ENCODE assay signal across 8 cellular contexts in genomic region chr12:122895757-122896636, GRCh38. TPM values are rescaled to one million over a fixed set of nuclear protein-coding genes. Genes with fewer than 3 reads are reported as not detected.
DNase-seq lines count a peak whose midpoint lies in the region; ATAC-seq and TF ChIP-seq lines count a peak whose summit lies in the region.

TSS of gene VPS37B (minus strand) at chr12:122896124. CDS start at chr12:122896062, 62 bp downstream.

- no peaks in the 10 kb centered on the region for H3K27me3 Mint-ChIP-seq in activated T-helper 17 cell treated with anti-CD3 and anti-CD28 coated beads, Interleukin-2, amount 50 U/mL, for 72 hours
- no peaks in the 10 kb centered on the region for H3K27me3 Mint-ChIP-seq in naive thymus-derived CD8-positive, alpha-beta T cell
- no peaks in the 10 kb centered on the region for H3K27me3 Mint-ChIP-seq in stimulated activated memory B cell treated with anti-CD40 and anti-IgM and Interleukin-4, amounts not matched to agents 10 μg/mL and 1 μg/mL and 100 μg/mL, for 72 hours

- peak within 1 kb of the TSS; percentile 91 for H3K4me3 Mint-ChIP-seq in activated T-helper 17 cell treated with anti-CD3 and anti-CD28 coated beads, Interleukin-2, amount 50 U/mL, for 72 hours
- H3K4me3 Mint-ChIP-seq in naive thymus-derived CD8-positive, alpha-beta T cell, result peak within 1 kb of the TSS; percentile 90 to 99 (median 95)
- H3K4me3 Mint-ChIP-seq in stimulated activated memory B cell treated with anti-CD40 and anti-IgM and Interleukin-4, amounts not matched to agents 10 μg/mL and 1 μg/mL and 100 μg/mL, for 72 hours, result peak within 1 kb of the TSS; percentile 86

- peak within 1 kb of the TSS; percentile 95 for H3K4me2 ChIP-seq in fibroblast of lung (ENCODE audit: extremely low read depth, insufficient read depth, low read length)

- H3K27me3 ChIP-seq in Peyer's patch (no peaks in the 10 kb centered on the region), fibroblast of lung (ENCODE audit: control insufficient read depth, insufficient read depth, low read length) (no peaks in the 10 kb centered on the region)

- peaks cover 41% of the 10 kb centered on the region for H3K4me1 Mint-ChIP-seq in activated T-helper 17 cell treated with anti-CD3 and anti-CD28 coated beads, Interleukin-2, amount 50 U/mL, for 72 hours
- H3K4me1 Mint-ChIP-seq in naive thymus-derived CD8-positive, alpha-beta T cell, result peaks cover 33 to 96% (median 88%) of the 10 kb centered on the region in 4 donors
- H3K4me1 Mint-ChIP-seq in stimulated activated memory B cell treated with anti-CD40 and anti-IgM and Interleukin-4, amounts not matched to agents 10 μg/mL and 1 μg/mL and 100 μg/mL, for 72 hours, result peaks cover 95% of the 10 kb centered on the region

- DNase-seq in NCI-H187 (lab: John Stamatoyannopoulos, UW) (peak; percentile 74 to 76), NCI-H187 treated with DMSO at 0.1 percent for 48 hours (lab: John Stamatoyannopoulos, UW) (no peak), Peyer's patch (peak; percentile 82 to 91 (median 87)), fibroblast of lung (ENCODE audit: low read depth in 2 of 2) (peak; percentile 84 to 90)
- peak; percentile 83 to 97 (median 94) for DNase-seq in naive thymus-derived CD8-positive, alpha-beta T cell

- TF ChIP-seq CTCF in Peyer's patch (IDR thresholded peaks at IDR 0.05) (peak in 3 of 6 experiments; percentile 20 to 24 (median 23)), fibroblast of lung (conservative IDR thresholded peaks at IDR 0.05 in 1 of 2, IDR thresholded peaks at IDR 0.05 in 1 of 2; ENCODE audit: low read depth in 1 of 2, low read length in 2 of 2) (no peak)

- H2AFZ ChIP-seq in fibroblast of lung (ENCODE audit: low read length), result peak within 1 kb of the TSS; percentile 65

- ATAC-seq in HG03571 (IDR thresholded peaks at IDR 0.05; ENCODE audit: unreplicated experiment), result peak; percentile 41
- ATAC-seq in activated T-helper 17 cell treated with anti-CD3 and anti-CD28 coated beads, Interleukin-2, amount 50 U/mL, for 72 hours (replicated peaks), result peak; percentile 68
- ATAC-seq in naive thymus-derived CD8-positive, alpha-beta T cell, result peak; percentile 63 to 73
- peak; percentile 73 for ATAC-seq in stimulated activated memory B cell treated with anti-CD40 and anti-IgM and Interleukin-4, amounts not matched to agents 10 μg/mL and 1 μg/mL and 100 μg/mL, for 72 hours

- H3K36me3 ChIP-seq in Peyer's patch (no peaks in the 10 kb centered on the region), fibroblast of lung (ENCODE audit: control insufficient read depth, insufficient read depth, low read length) (no peaks in the 10 kb centered on the region)

- no peaks in the 10 kb centered on the region for H4K20me1 ChIP-seq in fibroblast of lung (ENCODE audit: control insufficient read depth, extremely low read depth, insufficient read depth, low read length)

- H3K27ac Mint-ChIP-seq in activated T-helper 17 cell treated with anti-CD3 and anti-CD28 coated beads, Interleukin-2, amount 50 U/mL, for 72 hours, result peak within 1 kb of the TSS; percentile 92
- H3K27ac Mint-ChIP-seq in naive thymus-derived CD8-positive, alpha-beta T cell, result peak within 1 kb of the TSS; percentile 94 to 100 (median 99)
- H3K27ac Mint-ChIP-seq in stimulated activated memory B cell treated with anti-CD40 and anti-IgM and Interleukin-4, amounts not matched to agents 10 μg/mL and 1 μg/mL and 100 μg/mL, for 72 hours, result peak within 1 kb of the TSS; percentile 95

- H3K36me3 Mint-ChIP-seq in activated T-helper 17 cell treated with anti-CD3 and anti-CD28 coated beads, Interleukin-2, amount 50 U/mL, for 72 hours (ENCODE audit: low read depth), result peaks cover 29% of the 10 kb centered on the region
- H3K36me3 Mint-ChIP-seq in naive thymus-derived CD8-positive, alpha-beta T cell, result peaks cover 0 to 10% (median 0%) of the 10 kb centered on the region in 3 donors
- H3K36me3 Mint-ChIP-seq in stimulated activated memory B cell treated with anti-CD40 and anti-IgM and Interleukin-4, amounts not matched to agents 10 μg/mL and 1 μg/mL and 100 μg/mL, for 72 hours, result no peaks in the 10 kb centered on the region

- H3K9me3 Mint-ChIP-seq in activated T-helper 17 cell treated with anti-CD3 and anti-CD28 coated beads, Interleukin-2, amount 50 U/mL, for 72 hours, result peaks cover 4% of the 10 kb centered on the region
- H3K9me3 Mint-ChIP-seq in naive thymus-derived CD8-positive, alpha-beta T cell, result no peaks in the 10 kb centered on the region
- H3K9me3 Mint-ChIP-seq in stimulated activated memory B cell treated with anti-CD40 and anti-IgM and Interleukin-4, amounts not matched to agents 10 μg/mL and 1 μg/mL and 100 μg/mL, for 72 hours, result no peaks in the 10 kb centered on the region

- POLR2A ChIA-PET in naive thymus-derived CD8-positive, alpha-beta T cell (lab: Charles Lee), result interaction anchor here (0.9 to 3.0 kb wide), 13 partner anchors 9 to 337 kb away, joined by 3 to 27 read pairs (median 7); partner anchors contain the start of genes MPHOSPH9, MTRFR and OGFOD2

- peaks cover 0 to 44% (median 14%) of the 10 kb centered on the region in 4 donors for H3K4me1 ChIP-seq in Peyer's patch
- peaks cover 9% of the 10 kb centered on the region for H3K4me1 ChIP-seq in fibroblast of lung (ENCODE audit: control insufficient read depth, extremely low read depth, insufficient read depth, low read length)

- H3K4me3 ChIP-seq in Peyer's patch, result peak within 1 kb of the TSS; percentile 76 to 89 (median 81)
- H3K4me3 ChIP-seq in fibroblast of lung (replicated peaks in 1 of 4; ENCODE audit: control extremely low read depth in 1 of 4, insufficient read depth in 1 of 4, low read depth in 3 of 4, low read length in 4 of 4), result peak within 1 kb of the TSS; percentile 67 to 94 (median 88)

- H3K9me3 ChIP-seq in Peyer's patch (no peaks in the 10 kb centered on the region), fibroblast of lung (ENCODE audit: control insufficient read depth, insufficient read depth, low read depth, low read length) (no peaks in the 10 kb centered on the region)

- H3K27ac ChIP-seq in Peyer's patch (peak within 1 kb of the TSS; percentile 92 to 95 (median 94)), fibroblast of lung (ENCODE audit: insufficient read depth, low read length) (peak within 1 kb of the TSS; percentile 93)

- TF ChIP-seq POLR2A in Peyer's patch (IDR thresholded peaks at IDR 0.05), result peak; percentile 93 to 94

- H3K79me2 ChIP-seq in fibroblast of lung (ENCODE audit: control insufficient read depth, insufficient read depth, low read length), result peaks cover 40% of the 10 kb centered on the region

- H3K9ac ChIP-seq in fibroblast of lung (ENCODE audit: insufficient read depth, low read length), result peak within 1 kb of the TSS; percentile 94

RNA-seq across cellular contexts. Expression of gene VPS37B, which starts in this region (rescaled TPM):
- total RNA-seq in Peyer's patch, result 10 to 100 TPM; 49.5 to 92.8 (median 58.4) TPM
- total RNA-seq in activated T-helper 17 cell treated with anti-CD3 and anti-CD28 coated beads, Interleukin-2, amount 50 U/mL, for 72 hours, result 10 to 100 TPM; 10.5 to 17.0 TPM
- total RNA-seq in fibroblast of lung, result 7.7 and 10.7 TPM in 2 replicates
- 25.6 and 34.4 TPM in 2 replicates for polyA plus RNA-seq in fibroblast of lung
- polyA plus RNA-seq in fibroblast of lung (2012), result 18.7 and 22.9 TPM in 2 replicates
- polyA minus RNA-seq in fibroblast of lung (ENCODE audit: low replicate concordance), result 12.8 and 15.1 TPM in 2 replicates
- total RNA-seq in naive thymus-derived CD8-positive, alpha-beta T cell, result 10 to 100 TPM; 36.4 to 37.2 TPM
- 10 to 100 TPM; 15.2 to 19.4 (median 19.3) TPM for polyA plus RNA-seq in naive thymus-derived CD8-positive, alpha-beta T cell
